In genomic region chr4:15990570-15991285, GRCh38 we compare ENCODE assay signal across 27 cellular contexts. TPM values are rescaled to one million over a fixed set of nuclear protein-coding genes. Genes with fewer than 3 reads are reported as not detected.
"Had no signal": no experiment of that assay in that cellular context is flagged by ENCODE, and none has a peak within 500 bp of the region (broad histone marks: within the 10 kb centered on the region; RNA-seq: fewer than 3 reads in every experiment).

No MANE protein-coding gene starts in this region.

- H3K4me1 ChIP-seq: left lung, sigmoid colon, upper lobe of left lung had no signal

- H3K27me3 ChIP-seq: hepatocyte, left lung, sigmoid colon, upper lobe of left lung had no signal

- H3K4me3 ChIP-seq: hepatocyte, left lung, lung, sigmoid colon, smooth muscle cell, thoracic aorta, upper lobe of left lung had no signal

- H2AFZ ChIP-seq: hepatocyte had no signal

- FAIRE-seq: frontal cortex had no signal

- H3K36me3 ChIP-seq: left lung, sigmoid colon, thoracic aorta, upper lobe of left lung had no signal

- H3K9me3 ChIP-seq: left lung, sigmoid colon, thoracic aorta, upper lobe of left lung had no signal

- H3K27ac ChIP-seq: hepatocyte, left lung, sigmoid colon, thoracic aorta, upper lobe of left lung had no signal

- H3K79me2 ChIP-seq: hepatocyte had no signal

- H3K4me2 ChIP-seq: hepatocyte, smooth muscle cell had no signal

- DNase-seq: activated CD4-positive, alpha-beta memory T cell treated with anti-CD3 and anti-CD28 coated beads, Interleukin-2, amount 10 ng/mL, durations not matched to agents 7 days and 5 days; activated CD4-positive, alpha-beta T cell treated with anti-CD3 and anti-CD28 coated beads, Interleukin-2, amount 10 ng/mL, durations not matched to agents 24 days and 14 days; activated CD4-positive, CD25-positive, alpha-beta regulatory T cell; activated effector memory CD4-positive, alpha-beta T cell treated with Interleukin-2 at 50 U/mL for 16 hours; activated naive CD4-positive, alpha-beta T cell treated with anti-CD3 and anti-CD28 coated beads for 36 hours; activated T-cell treated with anti-CD3 and anti-CD28 coated beads, Interleukin-2, amount 50 U/mL, for 72 hours; effector CD8-positive, alpha-beta T cell; glutamatergic neuron; immature natural killer cell; kidney glomerular epithelial cell; left lung; naive B cell; occipital lobe; sigmoid colon; stimulated activated CD4-positive, alpha-beta T cell treated with anti-CD3 and anti-CD28 coated beads, Interleukin-15, amount 100 ng/mL, for 24 hours; T1000; upper lobe of left lung had no signal

- ATAC-seq: activated T-cell treated with anti-CD3 and anti-CD28 coated beads, Interleukin-2, amount 50 U/mL, for 72 hours; left lung; stimulated activated memory B cell treated with anti-CD40 and anti-IgM and Interleukin-4, amounts not matched to agents 10 μg/mL and 1 μg/mL and 100 μg/mL, for 72 hours had no signal

RNA-seq across cellular contexts. Expression of gene FGFBP2, which starts 27.8 kb away (rescaled TPM):
- total RNA-seq: activated naive CD4-positive, alpha-beta T cell treated with anti-CD3 and anti-CD28 coated beads for 36 hours; chondrocyte; frontal cortex; occipital lobe; smooth muscle cell; thoracic aorta had no signal
- polyA plus RNA-seq: smooth muscle cell had no signal

RNA-seq across cellular contexts. Expression of gene FGFBP1, which starts 52.2 kb away (rescaled TPM):
- total RNA-seq: activated CD4-positive, alpha-beta memory T cell treated with anti-CD3 and anti-CD28 coated beads, Interleukin-2, amount 10 ng/mL, durations not matched to agents 7 days and 5 days; activated CD4-positive, alpha-beta T cell treated with anti-CD3 and anti-CD28 coated beads, Interleukin-2, amount 10 ng/mL, durations not matched to agents 24 days and 14 days; activated naive CD4-positive, alpha-beta T cell treated with anti-CD3 and anti-CD28 coated beads for 36 hours; activated T-cell treated with anti-CD3 and anti-CD28 coated beads, Interleukin-2, amount 50 U/mL, for 72 hours; cardiac septum; chondrocyte; frontal cortex; mucosa of gallbladder; neural crest cell; occipital lobe; smooth muscle cell; thoracic aorta had no signal
- polyA plus RNA-seq: smooth muscle cell had no signal
